Comparison of ENCODE assay signal across 26 cellular contexts in the genomic region with DNA sequence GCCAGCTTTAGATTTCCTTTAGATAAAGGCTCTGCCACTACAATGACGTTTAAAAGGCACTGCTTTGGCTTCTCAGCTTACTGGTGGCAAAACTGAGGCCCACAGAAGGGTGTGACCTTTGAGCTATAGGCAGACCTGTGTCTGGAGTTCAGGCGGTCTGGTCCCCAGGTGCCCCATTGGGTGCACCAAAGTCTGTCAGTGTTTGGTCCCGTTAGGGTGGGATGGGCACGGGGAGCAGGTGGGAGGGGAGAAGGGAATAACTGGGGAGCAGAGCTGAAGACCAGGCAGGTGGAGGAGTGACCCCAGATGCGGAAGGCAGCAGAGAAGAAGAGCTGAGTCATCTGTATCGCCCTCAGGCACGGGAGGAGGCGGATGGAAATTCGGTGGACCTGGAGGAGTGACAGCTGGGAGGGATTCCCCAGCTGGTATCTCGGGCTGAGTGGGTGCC. TPM values are rescaled to one million over a fixed set of nuclear protein-coding genes. Genes with fewer than 3 reads are reported as not detected.
A peak's percentile ranks its signal among the peaks of the same experiment; 100 is the strongest.
DNase-seq lines count a peak whose midpoint lies in the region; ATAC-seq, FAIRE-seq and TF ChIP-seq lines count a peak whose summit lies in the region.
"Had no signal": no experiment of that assay in that cellular context is flagged by ENCODE, and none has a peak within 500 bp of the region (broad histone marks: within the 10 kb centered on the region; RNA-seq: fewer than 3 reads in every experiment).

No MANE protein-coding gene starts in this region.

- H4K20me1 ChIP-seq in PC-3 (ENCODE audit: low read length): no peaks in the 10 kb centered on the region

- peaks cover 0 to 1% (median 0%) of the 10 kb centered on the region in 3 donors for H3K27me3 Mint-ChIP-seq in CD14-positive monocyte (ENCODE audit: low read depth in 3 of 3)
- H3K27me3 Mint-ChIP-seq: CD4-positive, alpha-beta T cell; T-cell had no signal

- FAIRE-seq in HTR-8/SVneo (lab: Jason Lieb, UNC): no peak
- FAIRE-seq: endothelial cell of umbilical vein, G401.6 had no signal

- H3K36me3 ChIP-seq in PC-3 (ENCODE audit: low read depth, low read length) (peaks cover 18% of the 10 kb centered on the region; the same call in 1 of the 2 replicates), esophagus squamous epithelium (peaks cover 18 to 100% (median 43%) of the 10 kb centered on the region in 3 donors)

- no peak for DNase-seq in CD14-positive monocyte (ENCODE audit: low spot score)
- DNase-seq in EL: peak; percentile 46
- DNase-seq in PC-3: no peak
- no peak for DNase-seq in esophagus squamous epithelium (lab: John Stamatoyannopoulos, UW)
- no peak for DNase-seq in dedifferentiated amniotic fluid mesenchymal stem cell (ENCODE audit: extremely low spot score)
- DNase-seq in NCI-H1694 treated with DMSO at 0.1 percent for 48 hours (lab: John Stamatoyannopoulos, UW): no peak
- no peak for DNase-seq in SIG-M5 treated with dmso at 0.1 percent for 504 hours (lab: John Stamatoyannopoulos, UW; ENCODE audit: unreplicated experiment)
- DNase-seq in HTR-8/SVneo (ENCODE audit: insufficient read length, low spot score): no peak
- DNase-seq: activated naive CD4-positive, alpha-beta T cell treated with anti-CD3 and anti-CD28 coated beads, Interleukin-2, amount 50 U/mL, for 16 hours; aorta; CD4-positive, alpha-beta T cell; central memory CD4-positive, alpha-beta T cell; DMS 273 treated with DMSO at 0.1 percent for 48 hours; dorsolateral prefrontal cortex; heart right ventricle; HFFc6; KG1; NCI-H1694; NCI-H345; NCI-H82; nucleus accumbens; SJCRH30; T-cell; upper lobe of right lung had no signal

- H3K4me3 ChIP-seq in PC-3 (ENCODE audit: low read length) (no peak overlapping the region), esophagus squamous epithelium (no peak overlapping the region)
- H3K4me3 ChIP-seq: dorsolateral prefrontal cortex, heart right ventricle, SJCRH30, upper lobe of right lung had no signal

- no peaks in the 10 kb centered on the region for H3F3A ChIP-seq in PC-3 (ENCODE audit: low read length, unreplicated experiment)

- H3K9me2 ChIP-seq in PC-3 (replicated peaks; ENCODE audit: low read length): no peaks in the 10 kb centered on the region

- H3K27ac ChIP-seq in PC-3 (ENCODE audit: low read length) (0 out of 2 replicates have a peak overlapping the region, but pooled peaks have one; percentile 16), esophagus squamous epithelium (peak overlapping the region in 3 of 4 donors; percentile 26 to 67 (median 66))
- H3K27ac ChIP-seq: dorsolateral prefrontal cortex, heart right ventricle, SJCRH30, upper lobe of right lung had no signal

- H3K79me2 ChIP-seq in PC-3 (ENCODE audit: low read length): no peaks in the 10 kb centered on the region

- no peak overlapping the region for H2AFZ ChIP-seq in PC-3 (ENCODE audit: low read length)

- no peak overlapping the region for H3K9ac ChIP-seq in PC-3 (ENCODE audit: low read length)

- no peaks in the 10 kb centered on the region for H3K9me3 Mint-ChIP-seq in CD14-positive monocyte
- H3K9me3 Mint-ChIP-seq: CD4-positive, alpha-beta T cell; HFFc6; T-cell had no signal

- H3K27me3 ChIP-seq in PC-3 (ENCODE audit: low read length) (no peaks in the 10 kb centered on the region), esophagus squamous epithelium (no peaks in the 10 kb centered on the region)
- H3K27me3 ChIP-seq: dorsolateral prefrontal cortex, heart right ventricle, SJCRH30, upper lobe of right lung had no signal

- no peaks in the 10 kb centered on the region for H3K9me3 ChIP-seq in PC-3 (ENCODE audit: low read length)
- no peaks in the 10 kb centered on the region for H3K9me3 ChIP-seq in esophagus squamous epithelium
- H3K9me3 ChIP-seq: heart right ventricle, SJCRH30, upper lobe of right lung had no signal

- intact Hi-C loops in CD14-positive monocyte (cut with micrococcal nuclease): no loop called here
- intact Hi-C loops in PC-3 (cut with micrococcal nuclease): no loop called here
- intact Hi-C loops in esophagus squamous epithelium (cut with DNase I): no loop called here

- 48 to 50% methylated on average over 5 to 7 of the region's 10 CpGs for WGBS in esophagus squamous epithelium, 2 donors

- ATAC-seq in PC-3: no peak
- ATAC-seq: heart right ventricle, T-cell, upper lobe of right lung had no signal

- peak overlapping the region in 4 of 7 donors; percentile 20 to 75 (median 40) for H3K27ac Mint-ChIP-seq in CD14-positive monocyte
- H3K27ac Mint-ChIP-seq: CD4-positive, alpha-beta T cell; HFFc6; T-cell had no signal

- peaks cover 66 to 92% of the 10 kb centered on the region in 2 donors for H3K36me3 Mint-ChIP-seq in CD14-positive monocyte

- H3K4me1 ChIP-seq in PC-3 (ENCODE audit: insufficient read depth, low read length): peaks cover 5% of the 10 kb centered on the region; the same call in 1 of the 2 replicates
- H3K4me1 ChIP-seq in esophagus squamous epithelium: peaks cover 0 to 19% (median 4%) of the 10 kb centered on the region in 3 donors
- H3K4me1 ChIP-seq: upper lobe of right lung had no signal

- POLR2A ChIA-PET in PC-3 (lab: Charles Lee; ENCODE audit: unreplicated experiment): no interaction called here

- H3K4me2 ChIP-seq in PC-3 (ENCODE audit: low read length): no peak overlapping the region

- no peak overlapping the region for H3K4me3 Mint-ChIP-seq in CD14-positive monocyte
- H3K4me3 Mint-ChIP-seq: CD4-positive, alpha-beta T cell; HFFc6; T-cell had no signal

- CTCF ChIA-PET in PC-3 (lab: Charles Lee): interaction anchor here (0.6 kb wide), 1 partner anchor 1551 kb away, joined by 3 read pairs; no protein-coding TSS in a partner anchor

- H3K4me1 Mint-ChIP-seq in CD14-positive monocyte: no peaks in the 10 kb centered on the region
- H3K4me1 Mint-ChIP-seq: T-cell had no signal

- no TSS peak for BruUV-seq in PC-3 (replicated peaks; lab: Mats Ljungman, UMichigan)

- TF ChIP-seq POLR2A in esophagus squamous epithelium (IDR thresholded peaks at IDR 0.05): no peak

- TF ChIP-seq CTCF in CD14-positive monocyte (IDR thresholded peaks at IDR 0.05) (no peak), PC-3 (conservative IDR thresholded peaks at IDR 0.05; ENCODE audit: low read depth, low read length) (no peak), esophagus squamous epithelium (IDR thresholded peaks at IDR 0.05) (no peak)

RNA-seq across cellular contexts. Expression of gene GCAT, which starts 45.3 kb away (rescaled TPM):
- 1 to 10 TPM; 1.1 to 1.9 TPM for polyA plus RNA-seq in CD14-positive monocyte
- 26.0 and 33.3 TPM in 2 replicates for total RNA-seq in PC-3 (2014; rRNA removed)
- 10 to 100 TPM; 14.3 to 22.5 (median 20.7) TPM for total RNA-seq in esophagus squamous epithelium
